Comparison of ENCODE assay signal across 31 cellular contexts in genomic region chr7:30302656-30303311, GRCh38. TPM values are rescaled to one million over a fixed set of nuclear protein-coding genes. Genes with fewer than 3 reads are reported as not detected.
DNase-seq lines count a peak whose midpoint lies in the region; ATAC-seq and TF ChIP-seq lines count a peak whose summit lies in the region.
"Had no signal": no experiment of that assay in that cellular context is flagged by ENCODE, and none has a peak within 500 bp of the region (broad histone marks: within the 10 kb centered on the region; RNA-seq: fewer than 3 reads in every experiment).

No MANE protein-coding gene starts in this region.

- TF ChIP-seq POLR2A in uterus (IDR thresholded peaks at IDR 0.05) (no peak), heart left ventricle (IDR thresholded peaks at IDR 0.05) (no peak)

- WGBS in heart left ventricle, 4 donors: 95 to 97% (median 96%) methylated on average over 10 of the region's 10 CpGs

- H3K27ac ChIP-seq in uterus (peak overlapping the region; percentile 46 to 52), heart left ventricle (no peak overlapping the region)
- H3K27ac ChIP-seq: BLaER1 treated with 17β-estradiol and CSF1 and Interleukin-3, amounts not matched to agents 10 nM and 100 nM; brain microvascular endothelial cell; parathyroid adenoma; skin epidermis had no signal

- H3K4me3 ChIP-seq in uterus (no peak overlapping the region), heart left ventricle (no peak overlapping the region)
- H3K4me3 ChIP-seq: BLaER1 treated with 17β-estradiol and CSF1 and Interleukin-3, amounts not matched to agents 10 nM and 100 nM; skin epidermis; transverse colon had no signal

- H3K36me3 ChIP-seq in uterus: no peaks in the 10 kb centered on the region
- no peaks in the 10 kb centered on the region for H3K36me3 ChIP-seq in heart left ventricle
- H3K36me3 ChIP-seq: brain microvascular endothelial cell, transverse colon had no signal

- no peak for TF ChIP-seq CTCF in uterus (IDR thresholded peaks at IDR 0.05)
- TF ChIP-seq CTCF in heart left ventricle (IDR thresholded peaks at IDR 0.05): no peak

- H3K27me3 ChIP-seq in uterus (no peaks in the 10 kb centered on the region), heart left ventricle (no peaks in the 10 kb centered on the region)
- H3K27me3 ChIP-seq: BLaER1 treated with 17β-estradiol and CSF1 and Interleukin-3, amounts not matched to agents 10 nM and 100 nM; brain microvascular endothelial cell; transverse colon had no signal

- H3K9me3 ChIP-seq in uterus: no peaks in the 10 kb centered on the region
- no peaks in the 10 kb centered on the region for H3K9me3 ChIP-seq in heart left ventricle
- H3K9me3 ChIP-seq: transverse colon had no signal

- ATAC-seq in GM21447 (IDR thresholded peaks at IDR 0.05; ENCODE audit: unreplicated experiment) (peak; percentile 18), HG02852 (IDR thresholded peaks at IDR 0.05; ENCODE audit: unreplicated experiment) (peak; percentile 20), HG03521 (IDR thresholded peaks at IDR 0.05; ENCODE audit: unreplicated experiment) (peak; percentile 18), heart left ventricle (no peak)
- ATAC-seq: activated CD8-positive, alpha-beta T cell treated with anti-CD3 and anti-CD28 coated beads for 36 hours; left ventricle myocardium superior; stimulated activated memory B cell treated with anti-CD40 and anti-IgM and Interleukin-4, amounts not matched to agents 10 μg/mL and 1 μg/mL and 100 μg/mL, for 72 hours had no signal

- peak in 1 of 2 donors; percentile 66 for DNase-seq in uterus
- DNase-seq in UCSD-AML1 (lab: John Stamatoyannopoulos, UW; ENCODE audit: unreplicated experiment): no peak
- DNase-seq in heart left ventricle: no peak
- no peak for DNase-seq in NCI-H226
- DNase-seq: activated CD4-positive, alpha-beta T cell treated with anti-CD3 and anti-CD28 coated beads for 1 hour; activated CD8-positive, alpha-beta memory T cell treated with anti-CD3 and anti-CD28 coated beads, Interleukin-2, amount 50 U/mL, for 48 hours; activated CD8-positive, alpha-beta T cell treated with anti-CD3 and anti-CD28 coated beads for 36 hours; activated naive CD4-positive, alpha-beta T cell treated with anti-CD3 and anti-CD28 coated beads for 36 hours; amygdala; brain microvascular endothelial cell; cerebellar nuclear complex; dermis blood vessel endothelial cell; endodermal cell; glutamatergic neuron; H9; islet precursor cell; left ventricle myocardium superior; mesendoderm; NCI-H1105 treated with DMSO at 0.1 percent for 48 hours; NCI-H1930; NCI-H2227 treated with DMSO at 0.1 percent for 48 hours; NCI-H748 treated with DMSO at 0.1 percent for 48 hours; SIG-M5; transverse colon had no signal

- intact Hi-C loops in uterus (cut with DNase I; ENCODE audit: low total_unique reads) (no loop called here), heart left ventricle (cut with DNase I) (no loop called here)

- peaks cover 0 to 14% of the 10 kb centered on the region in 2 donors for H3K4me1 ChIP-seq in uterus
- H3K4me1 ChIP-seq in heart left ventricle: peaks cover 0 to 67% (median 21%) of the 10 kb centered on the region in 12 donors
- H3K4me1 ChIP-seq: parathyroid adenoma had no signal

RNA-seq across cellular contexts. Expression of gene ZNRF2, which starts 18.4 kb away (rescaled TPM):
- total RNA-seq in uterus (10 to 100 TPM; 22.0 to 40.6 (median 27.3) TPM), heart left ventricle (10 to 100 TPM in 6 of 9 donors, 1 to 10 TPM in 3; 7.3 to 15.2 (median 10.9) TPM)
- 1 to 10 TPM; 2.7 to 6.1 TPM for polyA plus RNA-seq in heart left ventricle

Comparison
In these comparisons a context has a peak if more than half of its experiments do, and no peak if none do; other contexts are left out.
1. ATAC-seq: peak in GM21447 (single experiment), HG02852 (single experiment) and HG03521 (single experiment); none in heart left ventricle (0 of 4).
2. H3K27ac ChIP-seq: peak in uterus (2 of 2); none in heart left ventricle (0 of 12).